ENCODE assay signal across 1 cellular context in the genomic region with DNA sequence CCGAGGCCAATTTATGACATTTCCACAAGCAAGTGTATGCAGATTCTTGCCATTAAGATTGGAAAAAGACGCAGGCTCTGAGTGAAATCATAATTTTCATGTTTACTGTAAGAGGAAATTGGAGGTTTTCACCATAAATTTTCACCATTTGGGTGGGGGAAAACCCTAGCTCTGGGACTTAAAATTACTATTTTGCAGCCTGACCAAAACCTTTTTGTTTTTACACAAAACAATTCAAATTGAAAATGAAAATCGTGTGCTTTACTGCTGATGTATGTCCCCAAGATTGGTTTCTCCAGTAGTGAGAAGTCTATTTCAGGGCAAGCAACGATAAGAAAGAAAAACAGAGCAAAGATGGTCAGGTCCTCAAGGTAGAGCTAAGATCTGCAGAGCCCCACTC.
TF ChIP-seq lines count a peak whose summit lies in the region.

No MANE protein-coding gene starts in this region.

TF ChIP-seq in GM23338, 12 proteins besides CTCF, POLR2A, EP300 and RAD21 (continued from another document):
- TF ChIP-seq, protein P1, sequence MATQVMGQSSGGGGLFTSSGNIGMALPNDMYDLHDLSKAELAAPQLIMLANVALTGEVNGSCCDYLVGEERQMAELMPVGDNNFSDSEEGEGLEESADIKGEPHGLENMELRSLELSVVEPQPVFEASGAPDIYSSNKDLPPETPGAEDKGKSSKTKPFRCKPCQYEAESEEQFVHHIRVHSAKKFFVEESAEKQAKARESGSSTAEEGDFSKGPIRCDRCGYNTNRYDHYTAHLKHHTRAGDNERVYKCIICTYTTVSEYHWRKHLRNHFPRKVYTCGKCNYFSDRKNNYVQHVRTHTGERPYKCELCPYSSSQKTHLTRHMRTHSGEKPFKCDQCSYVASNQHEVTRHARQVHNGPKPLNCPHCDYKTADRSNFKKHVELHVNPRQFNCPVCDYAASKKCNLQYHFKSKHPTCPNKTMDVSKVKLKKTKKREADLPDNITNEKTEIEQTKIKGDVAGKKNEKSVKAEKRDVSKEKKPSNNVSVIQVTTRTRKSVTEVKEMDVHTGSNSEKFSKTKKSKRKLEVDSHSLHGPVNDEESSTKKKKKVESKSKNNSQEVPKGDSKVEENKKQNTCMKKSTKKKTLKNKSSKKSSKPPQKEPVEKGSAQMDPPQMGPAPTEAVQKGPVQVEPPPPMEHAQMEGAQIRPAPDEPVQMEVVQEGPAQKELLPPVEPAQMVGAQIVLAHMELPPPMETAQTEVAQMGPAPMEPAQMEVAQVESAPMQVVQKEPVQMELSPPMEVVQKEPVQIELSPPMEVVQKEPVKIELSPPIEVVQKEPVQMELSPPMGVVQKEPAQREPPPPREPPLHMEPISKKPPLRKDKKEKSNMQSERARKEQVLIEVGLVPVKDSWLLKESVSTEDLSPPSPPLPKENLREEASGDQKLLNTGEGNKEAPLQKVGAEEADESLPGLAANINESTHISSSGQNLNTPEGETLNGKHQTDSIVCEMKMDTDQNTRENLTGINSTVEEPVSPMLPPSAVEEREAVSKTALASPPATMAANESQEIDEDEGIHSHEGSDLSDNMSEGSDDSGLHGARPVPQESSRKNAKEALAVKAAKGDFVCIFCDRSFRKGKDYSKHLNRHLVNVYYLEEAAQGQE (IDR thresholded peaks at IDR 0.05; ENCODE audit: unreplicated experiment) = no peak
- TF ChIP-seq CREB1 (CRISPR knock-in tag; IDR thresholded peaks at IDR 0.05; ENCODE audit: low read depth) (no peak), ZNF114 (CRISPR knock-in tag; IDR thresholded peaks at IDR 0.05) (no peak), POLR2AphosphoS5 (IDR thresholded peaks at IDR 0.05; ENCODE audit: low read depth) (no peak), EZH2phosphoT487 (IDR thresholded peaks at IDR 0.05; ENCODE audit: unreplicated experiment) (no peak), EZH2 (IDR thresholded peaks at IDR 0.05; ENCODE audit: low read depth, unreplicated experiment) (no peak), ZNF331 (CRISPR knock-in tag; IDR thresholded peaks at IDR 0.05; ENCODE audit: low read depth) (no peak), JUNB (IDR thresholded peaks at IDR 0.05; ENCODE audit: unreplicated experiment) (no peak)
- TF ChIP-seq, protein P2, sequence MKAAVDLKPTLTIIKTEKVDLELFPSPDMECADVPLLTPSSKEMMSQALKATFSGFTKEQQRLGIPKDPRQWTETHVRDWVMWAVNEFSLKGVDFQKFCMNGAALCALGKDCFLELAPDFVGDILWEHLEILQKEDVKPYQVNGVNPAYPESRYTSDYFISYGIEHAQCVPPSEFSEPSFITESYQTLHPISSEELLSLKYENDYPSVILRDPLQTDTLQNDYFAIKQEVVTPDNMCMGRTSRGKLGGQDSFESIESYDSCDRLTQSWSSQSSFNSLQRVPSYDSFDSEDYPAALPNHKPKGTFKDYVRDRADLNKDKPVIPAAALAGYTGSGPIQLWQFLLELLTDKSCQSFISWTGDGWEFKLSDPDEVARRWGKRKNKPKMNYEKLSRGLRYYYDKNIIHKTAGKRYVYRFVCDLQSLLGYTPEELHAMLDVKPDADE (IDR thresholded peaks at IDR 0.05) = no peak
- TF ChIP-seq, protein P3, sequence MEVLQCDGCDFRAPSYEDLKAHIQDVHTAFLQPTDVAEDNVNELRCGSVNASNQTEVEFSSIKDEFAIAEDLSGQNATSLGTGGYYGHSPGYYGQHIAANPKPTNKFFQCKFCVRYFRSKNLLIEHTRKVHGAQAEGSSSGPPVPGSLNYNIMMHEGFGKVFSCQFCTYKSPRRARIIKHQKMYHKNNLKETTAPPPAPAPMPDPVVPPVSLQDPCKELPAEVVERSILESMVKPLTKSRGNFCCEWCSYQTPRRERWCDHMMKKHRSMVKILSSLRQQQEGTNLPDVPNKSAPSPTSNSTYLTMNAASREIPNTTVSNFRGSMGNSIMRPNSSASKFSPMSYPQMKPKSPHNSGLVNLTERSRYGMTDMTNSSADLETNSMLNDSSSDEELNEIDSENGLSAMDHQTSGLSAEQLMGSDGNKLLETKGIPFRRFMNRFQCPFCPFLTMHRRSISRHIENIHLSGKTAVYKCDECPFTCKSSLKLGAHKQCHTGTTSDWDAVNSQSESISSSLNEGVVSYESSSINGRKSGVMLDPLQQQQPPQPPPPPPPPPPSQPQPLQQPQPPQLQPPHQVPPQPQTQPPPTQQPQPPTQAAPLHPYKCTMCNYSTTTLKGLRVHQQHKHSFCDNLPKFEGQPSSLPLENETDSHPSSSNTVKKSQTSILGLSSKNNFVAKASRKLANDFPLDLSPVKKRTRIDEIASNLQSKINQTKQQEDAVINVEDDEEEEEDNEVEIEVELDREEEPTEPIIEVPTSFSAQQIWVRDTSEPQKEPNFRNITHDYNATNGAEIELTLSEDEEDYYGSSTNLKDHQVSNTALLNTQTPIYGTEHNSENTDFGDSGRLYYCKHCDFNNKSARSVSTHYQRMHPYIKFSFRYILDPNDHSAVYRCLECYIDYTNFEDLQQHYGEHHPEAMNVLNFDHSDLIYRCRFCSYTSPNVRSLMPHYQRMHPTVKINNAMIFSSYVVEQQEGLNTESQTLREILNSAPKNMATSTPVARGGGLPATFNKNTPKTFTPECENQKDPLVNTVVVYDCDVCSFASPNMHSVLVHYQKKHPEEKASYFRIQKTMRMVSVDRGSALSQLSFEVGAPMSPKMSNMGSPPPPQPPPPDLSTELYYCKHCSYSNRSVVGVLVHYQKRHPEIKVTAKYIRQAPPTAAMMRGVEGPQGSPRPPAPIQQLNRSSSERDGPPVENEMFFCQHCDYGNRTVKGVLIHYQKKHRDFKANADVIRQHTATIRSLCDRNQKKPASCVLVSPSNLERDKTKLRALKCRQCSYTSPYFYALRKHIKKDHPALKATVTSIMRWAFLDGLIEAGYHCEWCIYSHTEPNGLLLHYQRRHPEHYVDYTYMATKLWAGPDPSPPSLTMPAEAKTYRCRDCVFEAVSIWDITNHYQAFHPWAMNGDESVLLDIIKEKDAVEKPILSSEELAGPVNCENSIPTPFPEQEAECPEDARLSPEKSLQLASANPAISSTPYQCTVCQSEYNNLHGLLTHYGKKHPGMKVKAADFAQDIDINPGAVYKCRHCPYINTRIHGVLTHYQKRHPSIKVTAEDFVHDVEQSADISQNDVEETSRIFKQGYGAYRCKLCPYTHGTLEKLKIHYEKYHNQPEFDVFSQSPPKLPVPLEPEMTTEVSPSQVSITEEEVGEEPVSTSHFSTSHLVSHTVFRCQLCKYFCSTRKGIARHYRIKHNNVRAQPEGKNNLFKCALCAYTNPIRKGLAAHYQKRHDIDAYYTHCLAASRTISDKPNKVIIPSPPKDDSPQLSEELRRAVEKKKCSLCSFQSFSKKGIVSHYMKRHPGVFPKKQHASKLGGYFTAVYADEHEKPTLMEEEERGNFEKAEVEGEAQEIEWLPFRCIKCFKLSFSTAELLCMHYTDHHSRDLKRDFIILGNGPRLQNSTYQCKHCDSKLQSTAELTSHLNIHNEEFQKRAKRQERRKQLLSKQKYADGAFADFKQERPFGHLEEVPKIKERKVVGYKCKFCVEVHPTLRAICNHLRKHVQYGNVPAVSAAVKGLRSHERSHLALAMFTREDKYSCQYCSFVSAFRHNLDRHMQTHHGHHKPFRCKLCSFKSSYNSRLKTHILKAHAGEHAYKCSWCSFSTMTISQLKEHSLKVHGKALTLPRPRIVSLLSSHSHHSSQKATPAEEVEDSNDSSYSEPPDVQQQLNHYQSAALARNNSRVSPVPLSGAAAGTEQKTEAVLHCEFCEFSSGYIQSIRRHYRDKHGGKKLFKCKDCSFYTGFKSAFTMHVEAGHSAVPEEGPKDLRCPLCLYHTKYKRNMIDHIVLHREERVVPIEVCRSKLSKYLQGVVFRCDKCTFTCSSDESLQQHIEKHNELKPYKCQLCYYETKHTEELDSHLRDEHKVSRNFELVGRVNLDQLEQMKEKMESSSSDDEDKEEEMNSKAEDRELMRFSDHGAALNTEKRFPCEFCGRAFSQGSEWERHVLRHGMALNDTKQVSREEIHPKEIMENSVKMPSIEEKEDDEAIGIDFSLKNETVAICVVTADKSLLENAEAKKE (CRISPR knock-in tag; IDR thresholded peaks at IDR 0.05) = no peak
